Comparison of ENCODE assay signal across 8 cellular contexts in the genomic region with DNA sequence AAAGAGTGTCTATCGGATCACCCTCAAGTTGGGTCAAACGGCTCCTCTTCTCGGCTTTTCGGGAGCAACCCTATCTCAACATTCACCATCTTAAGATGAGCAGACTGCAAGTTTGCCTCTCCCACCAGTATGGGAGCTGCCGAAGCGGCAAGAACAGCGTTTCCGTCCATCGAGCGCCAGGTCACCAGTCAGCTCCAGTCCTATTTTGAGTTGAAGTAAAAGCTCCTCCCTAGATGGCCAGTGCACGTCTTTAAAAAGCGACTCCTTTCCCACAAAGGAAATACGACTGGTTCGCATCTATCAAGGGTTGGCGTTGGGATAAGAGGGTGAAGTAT. TPM values are rescaled to one million over a fixed set of nuclear protein-coding genes. Genes with fewer than 3 reads are reported as not detected.
DNase-seq lines count a peak whose midpoint lies in the region; ATAC-seq and TF ChIP-seq lines count a peak whose summit lies in the region.

No MANE protein-coding gene starts in this region.

- H3K79me1 ChIP-seq in mesendoderm (ENCODE audit: low read length), result peaks cover 2% of the 10 kb centered on the region

- no peaks in the 10 kb centered on the region for H3K27me3 ChIP-seq in mesendoderm (ENCODE audit: insufficient read depth, low read length, poor library complexity)

- H2AFZ ChIP-seq in OCI-LY7 (ENCODE audit: low read length), result peak overlapping the region; percentile 91

- no peak overlapping the region for H3K23ac ChIP-seq in mesendoderm (ENCODE audit: low read length)

- H3K9me3 Mint-ChIP-seq in activated T-cell treated with anti-CD3 and anti-CD28 coated beads, Interleukin-2, amount 50 U/mL, for 72 hours, result no peaks in the 10 kb centered on the region
- H3K9me3 Mint-ChIP-seq in central memory CD8-positive, alpha-beta T cell, result no peaks in the 10 kb centered on the region

- no peaks in the 10 kb centered on the region for H3K9me2 ChIP-seq in OCI-LY7 (ENCODE audit: insufficient read depth, low read length)

- peaks cover 53% of the 10 kb centered on the region for H3K79me2 ChIP-seq in OCI-LY7 (ENCODE audit: insufficient read depth, low read depth, low read length)
- peaks cover 37% of the 10 kb centered on the region for H3K79me2 ChIP-seq in mesendoderm (ENCODE audit: control insufficient read depth, insufficient read depth, low read length)

- peak overlapping the region; percentile 66 for H3K9ac ChIP-seq in mesendoderm (ENCODE audit: low read length)

- peak overlapping the region; percentile 70 for H3K56ac ChIP-seq in mesendoderm (ENCODE audit: low read length)

- H4K20me1 ChIP-seq in OCI-LY7 (ENCODE audit: insufficient read depth, low read length), result peaks cover 25% of the 10 kb centered on the region

- no peak overlapping the region for H2BK5ac ChIP-seq in mesendoderm (ENCODE audit: low read length)

- H2BK120ac ChIP-seq in mesendoderm (ENCODE audit: low read depth, low read length), result no peak overlapping the region

- DNase-seq in activated T-cell treated with anti-CD3 and anti-CD28 coated beads, Interleukin-2, amount 50 U/mL, for 72 hours, result peak; percentile 68 to 73
- DNase-seq in activated T-cell treated with anti-CD3 and anti-CD28 coated beads, Interleukin-2, amount 50 U/mL, for 1 hour, result no peak
- peak; percentile 80 for DNase-seq in OCI-LY7 (ENCODE audit: low spot score)
- DNase-seq in central memory CD8-positive, alpha-beta T cell (ENCODE audit: low spot score in 2 of 2), result no peak
- DNase-seq in mesendoderm, result no peak
- no peak for DNase-seq in NCI-H1417 (lab: John Stamatoyannopoulos, UW)

- H3K4me2 ChIP-seq in OCI-LY7 (ENCODE audit: low read length) (peak overlapping the region; percentile 77), mesendoderm (ENCODE audit: low read length) (peak overlapping the region; percentile 1)

- H3K36me3 Mint-ChIP-seq in activated T-cell treated with anti-CD3 and anti-CD28 coated beads, Interleukin-2, amount 50 U/mL, for 72 hours (ENCODE audit: insufficient read depth in 2 of 2), result peaks cover 9 to 13% of the 10 kb centered on the region in 2 donors
- H3K36me3 Mint-ChIP-seq in central memory CD8-positive, alpha-beta T cell (ENCODE audit: insufficient read depth), result peaks cover 14% of the 10 kb centered on the region

- H2BK15ac ChIP-seq in mesendoderm (replicated peaks; ENCODE audit: low read depth), result no peak overlapping the region

- peak overlapping the region; percentile 17 for H3K4ac ChIP-seq in mesendoderm (ENCODE audit: low read depth, low read length)

- ATAC-seq in activated T-cell treated with anti-CD3 and anti-CD28 coated beads, Interleukin-2, amount 50 U/mL, for 72 hours (replicated peaks in 1 of 2), result peak; percentile 79 to 82
- ATAC-seq in HG02763 (IDR thresholded peaks at IDR 0.05; ENCODE audit: unreplicated experiment), result peak; percentile 62
- peak; percentile 69 for ATAC-seq in central memory CD8-positive, alpha-beta T cell (replicated peaks; ENCODE audit: extremely low read depth, poor library complexity, severe bottlenecking)

- no peaks in the 10 kb centered on the region for H3K9me3 ChIP-seq in OCI-LY7 (ENCODE audit: low read length)

- H3K18ac ChIP-seq in mesendoderm (ENCODE audit: low read length), result no peak overlapping the region

- no CpG with 5 or more reads among the region's 15 CpGs for WGBS in mesendoderm (ENCODE audit: extremely low coverage, insufficient coverage, low lambda C conversion rate)
- under 1% methylated on average over 15 of the region's 15 CpGs for WGBS in urinary bladder

- no peak overlapping the region for H2AK5ac ChIP-seq in mesendoderm (ENCODE audit: low read length)

- intact Hi-C loops in OCI-LY7 (cut with micrococcal nuclease; ENCODE audit: unreplicated experiment), result loop anchor here (2.0 to 10.0 kb wide), 4 partner anchors 422 to 976 kb away; a partner anchor contains a TSS

- H3K4me3 ChIP-seq in OCI-LY7 (ENCODE audit: low read depth, low read length, poor library complexity, severe bottlenecking) (peak overlapping the region; percentile 100), mesendoderm (ENCODE audit: low read length) (peak overlapping the region; percentile 13), urinary bladder (ENCODE audit: low read depth, low read length) (peak overlapping the region; percentile 92)

- H3K4me1 ChIP-seq in OCI-LY7 (ENCODE audit: insufficient read depth, low read length, poor library complexity, severe bottlenecking), result peaks cover 25% of the 10 kb centered on the region
- H3K4me1 ChIP-seq in mesendoderm (ENCODE audit: control insufficient read depth, low read depth, low read length), result peaks cover 3% of the 10 kb centered on the region
- H3K4me1 ChIP-seq in urinary bladder (ENCODE audit: insufficient read depth), result peaks cover 1% of the 10 kb centered on the region

- H3K27ac Mint-ChIP-seq in activated T-cell treated with anti-CD3 and anti-CD28 coated beads, Interleukin-2, amount 50 U/mL, for 72 hours, result peak overlapping the region; percentile 98
- H3K27ac Mint-ChIP-seq in central memory CD8-positive, alpha-beta T cell (ENCODE audit: low read depth), result peak overlapping the region; percentile 95

- no peak for TF ChIP-seq CTCF in OCI-LY7 (conservative IDR thresholded peaks at IDR 0.05; ENCODE audit: low read length)

- peak overlapping the region; percentile 97 to 99 for H3K4me3 Mint-ChIP-seq in activated T-cell treated with anti-CD3 and anti-CD28 coated beads, Interleukin-2, amount 50 U/mL, for 72 hours
- H3K4me3 Mint-ChIP-seq in central memory CD8-positive, alpha-beta T cell, result peak overlapping the region; percentile 92

- CTCF ChIA-PET in OCI-LY7 (lab: Charles Lee; ENCODE audit: unreplicated experiment), result interaction anchor here (0.5 to 0.6 kb wide), 2 partner anchors 18 to 1619 kb away, joined by 3 to 14 read pairs; no protein-coding TSS in a partner anchor

- H3K36me3 ChIP-seq in OCI-LY7 (ENCODE audit: insufficient read depth, low read length) (peaks cover 12% of the 10 kb centered on the region; the same call in 1 of the 2 replicates), mesendoderm (ENCODE audit: control insufficient read depth, insufficient read depth, low read length) (no peaks in the 10 kb centered on the region), urinary bladder (ENCODE audit: insufficient read depth) (no peaks in the 10 kb centered on the region)

- H4K8ac ChIP-seq in mesendoderm (ENCODE audit: low read depth, low read length), result no peak overlapping the region

- H4K5ac ChIP-seq in mesendoderm (ENCODE audit: low read length), result no peak overlapping the region

- no peaks in the 10 kb centered on the region for H3K27me3 Mint-ChIP-seq in activated T-cell treated with anti-CD3 and anti-CD28 coated beads, Interleukin-2, amount 50 U/mL, for 72 hours (ENCODE audit: low read depth)
- no peaks in the 10 kb centered on the region for H3K27me3 Mint-ChIP-seq in central memory CD8-positive, alpha-beta T cell

- BruUV-seq in OCI-LY7 (replicated peaks; lab: Mats Ljungman, UMichigan), result TSS peak; percentile 98

- POLR2A ChIA-PET in OCI-LY7 (lab: Charles Lee), result interaction anchor here (0.5 to 3.3 kb wide), 21 partner anchors 9 to 1177 kb away, joined by 3 to 37 read pairs (median 4); a partner anchor contains a TSS

- peaks cover 50% of the 10 kb centered on the region for H3K4me1 Mint-ChIP-seq in activated T-cell treated with anti-CD3 and anti-CD28 coated beads, Interleukin-2, amount 50 U/mL, for 72 hours (ENCODE audit: low read depth)
- H3K4me1 Mint-ChIP-seq in central memory CD8-positive, alpha-beta T cell, result peaks cover 33% of the 10 kb centered on the region

- H3K27ac ChIP-seq in OCI-LY7 (ENCODE audit: low read depth, low read length, poor library complexity, severe bottlenecking) (peak overlapping the region; percentile 82), mesendoderm (ENCODE audit: low read depth, low read length) (peak overlapping the region; percentile 72), urinary bladder (ENCODE audit: low read depth) (peak overlapping the region; percentile 76)

RNA-seq across cellular contexts. Expression of a gene that starts 0.4 kb away (rescaled TPM):
- 100 to 1,000 TPM; 157 to 179 TPM for total RNA-seq in activated T-cell treated with anti-CD3 and anti-CD28 coated beads, Interleukin-2, amount 50 U/mL, for 72 hours
- 108 and 115 TPM in 2 replicates for total RNA-seq in OCI-LY7 (2014; rRNA removed; shearing (Covaris generic))
- total RNA-seq in OCI-LY7 (2022) (175 and 185 TPM in 2 replicates), urinary bladder (204 TPM)
- 160 TPM for polyA plus RNA-seq in mesendoderm (2013, experiment 1 of 2)
- polyA plus RNA-seq in mesendoderm (2013, experiment 2 of 2), result 159 TPM
- 29.7 TPM for polyA plus RNA-seq in urinary bladder

RNA-seq across cellular contexts. Expression of a gene that starts 37.5 kb away (rescaled TPM):
- total RNA-seq in activated T-cell treated with anti-CD3 and anti-CD28 coated beads, Interleukin-2, amount 50 U/mL, for 72 hours, result not detected
- not detected in 2 replicates for total RNA-seq in OCI-LY7 (2014; rRNA removed; shearing (Covaris generic))
- total RNA-seq in OCI-LY7 (2022), result not detected in 2 replicates
- polyA plus RNA-seq in mesendoderm (2013, experiment 1 of 2), result 0.86 TPM
- 1.0 TPM for polyA plus RNA-seq in mesendoderm (2013, experiment 2 of 2)
- total RNA-seq in urinary bladder, result not detected
- polyA plus RNA-seq in urinary bladder, result 0.03 TPM

Comparison
In these comparisons a context has a peak if more than half of its experiments do, and no peak if none do; other contexts are left out.
1. DNase-seq: peak in activated T-cell treated with anti-CD3 and anti-CD28 coated beads, Interleukin-2, amount 50 U/mL, for 72 hours (2 of 2) and OCI-LY7 (single experiment); none in activated T-cell treated with anti-CD3 and anti-CD28 coated beads, Interleukin-2, amount 50 U/mL, for 1 hour (single experiment), central memory CD8-positive, alpha-beta T cell (0 of 2), mesendoderm (single experiment) and NCI-H1417 (0 of 3).
2. H3K4me3 ChIP-seq: peak in every context shown above with its lines; median percentile 100 in OCI-LY7; 92 in urinary bladder; 13 in mesendoderm.
3. Peak in every context shown above with its lines, with median percentiles within 50 percentile points of each other: ATAC-seq and H3K27ac ChIP-seq.